In genomic region chr21:43352568-43353281, GRCh38 we compare ENCODE assay signal across 9 cellular contexts.
DNase-seq lines count a peak whose midpoint lies in the region; ATAC-seq, FAIRE-seq and TF ChIP-seq lines count a peak whose summit lies in the region.
"Had no signal": no experiment of that assay in that cellular context is flagged by ENCODE, and none has a peak within 500 bp of the region (broad histone marks: within the 10 kb centered on the region; RNA-seq: fewer than 3 reads in every experiment).

No MANE protein-coding gene starts in this region.

- H3K9me2 ChIP-seq in GM23248 (ENCODE audit: insufficient read depth) = no peaks in the 10 kb centered on the region

- no peaks in the 10 kb centered on the region for H4K20me1 ChIP-seq in GM23248 (ENCODE audit: insufficient read depth)

- WGBS in prostate gland = 96% methylated on average over 16 of the region's 16 CpGs
- WGBS in GM23248 (ENCODE audit: low coverage in 1 of 2, low lambda C conversion rate in 2 of 2, missing lambda C conversion rate in 2 of 2), 2 experiments = 86 to 88% methylated on average over 16 of the region's 16 CpGs

- intact Hi-C loops in prostate gland (cut with DNase I) = no loop called here

- H3K4me1 ChIP-seq in prostate gland (replicated peaks) = no peaks in the 10 kb centered on the region
- no peaks in the 10 kb centered on the region for H3K4me1 ChIP-seq in GM23248 (ENCODE audit: insufficient read depth)

- no peak for FAIRE-seq in D721Med (lab: Jason Lieb, UNC)

- no peaks in the 10 kb centered on the region for H3K79me2 ChIP-seq in GM23248 (ENCODE audit: insufficient read depth)

- peak overlapping the region; percentile 70 for H3K27ac Mint-ChIP-seq in activated CD8-positive, alpha-beta memory T cell treated with anti-CD3 and anti-CD28 coated beads, Interleukin-2, amount 10 ng/mL, durations not matched to agents 7 days and 5 days
- H3K27ac Mint-ChIP-seq in T-helper 1 cell treated with Interleukin-12 subunit alpha and Interleukin-12 subunit beta and Interleukin-4 antibody, amounts not matched to agents 30 μg/mL and 1 μg/mL, for 36 hours = peak overlapping the region; percentile 90
- peak overlapping the region; percentile 92 for H3K27ac Mint-ChIP-seq in stimulated activated memory B cell treated with anti-CD40 and anti-IgM and Interleukin-4, amounts not matched to agents 10 μg/mL and 1 μg/mL and 100 μg/mL, for 72 hours

- H3K27ac ChIP-seq in prostate gland (no peak overlapping the region), GM23248 (no peak overlapping the region)
- H3K27ac ChIP-seq: C4-2B had no signal

- peaks cover 28% of the 10 kb centered on the region for H3K4me1 Mint-ChIP-seq in activated CD8-positive, alpha-beta memory T cell treated with anti-CD3 and anti-CD28 coated beads, Interleukin-2, amount 10 ng/mL, durations not matched to agents 7 days and 5 days
- peaks cover 25% of the 10 kb centered on the region for H3K4me1 Mint-ChIP-seq in T-helper 1 cell treated with Interleukin-12 subunit alpha and Interleukin-12 subunit beta and Interleukin-4 antibody, amounts not matched to agents 30 μg/mL and 1 μg/mL, for 36 hours (ENCODE audit: low read depth)
- H3K4me1 Mint-ChIP-seq in stimulated activated memory B cell treated with anti-CD40 and anti-IgM and Interleukin-4, amounts not matched to agents 10 μg/mL and 1 μg/mL and 100 μg/mL, for 72 hours = peaks cover 56% of the 10 kb centered on the region

- TF ChIP-seq POLR2A in prostate gland (IDR thresholded peaks at IDR 0.05) = no peak

- no peaks in the 10 kb centered on the region for H3F3A ChIP-seq in GM23248 (ENCODE audit: insufficient read depth)

- H3K4me3 Mint-ChIP-seq in activated CD8-positive, alpha-beta memory T cell treated with anti-CD3 and anti-CD28 coated beads, Interleukin-2, amount 10 ng/mL, durations not matched to agents 7 days and 5 days = no peak overlapping the region
- peak overlapping the region; percentile 23 for H3K4me3 Mint-ChIP-seq in T-helper 1 cell treated with Interleukin-12 subunit alpha and Interleukin-12 subunit beta and Interleukin-4 antibody, amounts not matched to agents 30 μg/mL and 1 μg/mL, for 36 hours
- H3K4me3 Mint-ChIP-seq in stimulated activated memory B cell treated with anti-CD40 and anti-IgM and Interleukin-4, amounts not matched to agents 10 μg/mL and 1 μg/mL and 100 μg/mL, for 72 hours = peak overlapping the region; percentile 66

- no peaks in the 10 kb centered on the region for H3K9me3 Mint-ChIP-seq in activated CD8-positive, alpha-beta memory T cell treated with anti-CD3 and anti-CD28 coated beads, Interleukin-2, amount 10 ng/mL, durations not matched to agents 7 days and 5 days (ENCODE audit: low read depth)
- peaks cover 4% of the 10 kb centered on the region for H3K9me3 Mint-ChIP-seq in T-helper 1 cell treated with Interleukin-12 subunit alpha and Interleukin-12 subunit beta and Interleukin-4 antibody, amounts not matched to agents 30 μg/mL and 1 μg/mL, for 36 hours
- H3K9me3 Mint-ChIP-seq in stimulated activated memory B cell treated with anti-CD40 and anti-IgM and Interleukin-4, amounts not matched to agents 10 μg/mL and 1 μg/mL and 100 μg/mL, for 72 hours = peaks cover 4% of the 10 kb centered on the region

- no peak overlapping the region for H3K4me2 ChIP-seq in GM23248 (ENCODE audit: unreplicated experiment)

- no peak overlapping the region for H3K9ac ChIP-seq in GM23248

- CTCF ChIA-PET in activated CD8-positive, alpha-beta memory T cell treated with anti-CD3 and anti-CD28 coated beads, Interleukin-2, amount 10 ng/mL, durations not matched to agents 7 days and 5 days (lab: Charles Lee) = interaction anchor here (1.4 kb wide), 1 partner anchor 37 kb away, joined by 3 read pairs; no protein-coding TSS in a partner anchor

- in situ Hi-C loops in GM23248 (cut with MboI) = no loop called here

- H2AFZ ChIP-seq in GM23248 = no peak overlapping the region

- no peaks in the 10 kb centered on the region for H3K27me3 Mint-ChIP-seq in activated CD8-positive, alpha-beta memory T cell treated with anti-CD3 and anti-CD28 coated beads, Interleukin-2, amount 10 ng/mL, durations not matched to agents 7 days and 5 days
- no peaks in the 10 kb centered on the region for H3K27me3 Mint-ChIP-seq in T-helper 1 cell treated with Interleukin-12 subunit alpha and Interleukin-12 subunit beta and Interleukin-4 antibody, amounts not matched to agents 30 μg/mL and 1 μg/mL, for 36 hours (ENCODE audit: low read depth)
- H3K27me3 Mint-ChIP-seq in stimulated activated memory B cell treated with anti-CD40 and anti-IgM and Interleukin-4, amounts not matched to agents 10 μg/mL and 1 μg/mL and 100 μg/mL, for 72 hours = no peaks in the 10 kb centered on the region

- H3K27me3 ChIP-seq in prostate gland (replicated peaks; ENCODE audit: insufficient read depth) (no peaks in the 10 kb centered on the region), GM23248 (replicated peaks; ENCODE audit: insufficient read depth) (no peaks in the 10 kb centered on the region)

- H3K36me3 ChIP-seq in prostate gland (no peaks in the 10 kb centered on the region), GM23248 (ENCODE audit: low read depth) (no peaks in the 10 kb centered on the region)

- no peaks in the 10 kb centered on the region for H3K36me3 Mint-ChIP-seq in activated CD8-positive, alpha-beta memory T cell treated with anti-CD3 and anti-CD28 coated beads, Interleukin-2, amount 10 ng/mL, durations not matched to agents 7 days and 5 days
- H3K36me3 Mint-ChIP-seq in T-helper 1 cell treated with Interleukin-12 subunit alpha and Interleukin-12 subunit beta and Interleukin-4 antibody, amounts not matched to agents 30 μg/mL and 1 μg/mL, for 36 hours (ENCODE audit: low read depth) = no peaks in the 10 kb centered on the region
- H3K36me3 Mint-ChIP-seq in stimulated activated memory B cell treated with anti-CD40 and anti-IgM and Interleukin-4, amounts not matched to agents 10 μg/mL and 1 μg/mL and 100 μg/mL, for 72 hours = no peaks in the 10 kb centered on the region

- H3K9me3 ChIP-seq in prostate gland (no peaks in the 10 kb centered on the region), GM23248 (ENCODE audit: low read depth) (no peaks in the 10 kb centered on the region)

- ATAC-seq in activated CD8-positive, alpha-beta memory T cell treated with anti-CD3 and anti-CD28 coated beads, Interleukin-2, amount 10 ng/mL, durations not matched to agents 7 days and 5 days = peak; percentile 53
- peak; percentile 64 for ATAC-seq in HG02943 (IDR thresholded peaks at IDR 0.05; ENCODE audit: low read depth, unreplicated experiment)
- peak; percentile 89 for ATAC-seq in stimulated activated memory B cell treated with anti-CD40 and anti-IgM and Interleukin-4, amounts not matched to agents 10 μg/mL and 1 μg/mL and 100 μg/mL, for 72 hours

- no peak for DNase-seq in activated CD8-positive, alpha-beta memory T cell treated with anti-CD3 and anti-CD28 coated beads, Interleukin-2, amount 10 ng/mL, durations not matched to agents 7 days and 5 days
- DNase-seq in activated CD8-positive, alpha-beta memory T cell treated with anti-CD3 and anti-CD28 coated beads for 24 hours = no peak
- DNase-seq in D721Med (ENCODE audit: insufficient read length, low spot score) (no peak), prostate gland (ENCODE audit: low spot score) (no peak), GM23248 (no peak)

- H3K4me3 ChIP-seq in prostate gland (no peak overlapping the region), GM23248 (no peak overlapping the region)

- TF ChIP-seq CTCF in D721Med (IDR thresholded peaks at IDR 0.05; ENCODE audit: insufficient read depth, missing control alignments) = no peak
- no peak for TF ChIP-seq CTCF in prostate gland (IDR thresholded peaks at IDR 0.05)
